16 cellular contexts compared by ENCODE assay signal in the genomic region with DNA sequence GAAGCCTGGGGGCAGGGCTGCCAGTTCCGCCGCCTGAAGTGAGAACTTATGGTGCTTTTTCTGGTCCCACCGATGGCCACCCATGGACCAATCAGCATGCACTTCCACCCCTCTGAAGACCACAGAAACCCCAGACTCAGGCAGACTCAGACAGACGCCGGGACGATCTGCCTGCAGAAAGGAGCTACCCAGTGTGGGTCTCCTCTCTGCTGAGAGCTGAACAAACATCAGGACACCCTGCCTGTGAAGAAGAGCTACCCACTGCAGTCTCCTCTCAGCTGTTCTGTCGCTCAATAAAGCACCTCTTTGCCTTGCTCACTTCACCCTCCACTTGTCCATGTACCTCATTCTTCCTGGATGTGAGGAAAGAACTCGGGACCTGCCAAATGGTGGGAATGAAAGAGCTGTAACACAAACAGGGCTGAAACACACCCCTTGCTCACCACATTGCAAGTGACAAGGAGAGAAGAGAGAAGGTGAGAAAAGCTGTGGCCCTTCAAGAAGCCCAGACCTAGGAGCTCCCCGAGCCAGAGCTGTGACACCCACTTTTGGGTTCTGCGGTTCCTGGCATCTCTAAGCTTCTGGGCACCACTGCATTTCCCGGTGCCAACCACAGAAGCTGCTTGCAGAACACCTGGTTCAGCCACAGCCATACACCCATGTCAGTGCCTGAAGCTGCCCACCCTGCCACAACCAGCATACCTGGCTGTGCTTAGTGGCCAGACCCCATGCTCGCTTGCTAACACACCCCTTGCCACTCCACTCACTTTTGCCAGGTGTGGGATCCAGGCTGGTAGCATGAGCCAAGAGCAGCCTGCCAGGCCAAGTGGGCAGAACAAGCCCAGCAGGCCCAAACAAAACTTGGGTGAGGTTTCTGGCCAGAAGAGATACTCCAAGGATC.
DNase-seq lines count a peak whose midpoint lies in the region; ATAC-seq, FAIRE-seq and TF ChIP-seq lines count a peak whose summit lies in the region.
"Had no signal": no experiment of that assay in that cellular context is flagged by ENCODE, and none has a peak within 500 bp of the region (broad histone marks: within the 10 kb centered on the region; RNA-seq: fewer than 3 reads in every experiment).

No MANE protein-coding gene starts in this region.

- FAIRE-seq in HepG2 (lab: Jason Lieb, UNC), result no peak
- FAIRE-seq: A549 had no signal

- DNase-seq in HepG2 (ENCODE audit: low spot score) (no peak), right lobe of liver (no peak), PC-3 (no peak), HPDE6-E6E7 (ENCODE audit: extremely low spot score) (no peak), NCI-H1694 treated with DMSO at 0.1 percent for 48 hours (lab: John Stamatoyannopoulos, UW) (no peak), inferior parietal cortex (ENCODE audit: extremely low spot score) (no peak), NCI-H2029 (lab: John Stamatoyannopoulos, UW) (no peak)
- DNase-seq: C1 segment of cervical spinal cord, GOT3, KG1, NCI-H446 treated with DMSO at 0.1 percent for 48 hours, NCI-H774, SK-N-SH had no signal

- H3K9ac ChIP-seq in HepG2 (ENCODE audit: insufficient read depth, low read depth, low read length) (no peak overlapping the region), PC-3 (ENCODE audit: low read length) (peak overlapping the region; percentile 29; the same call in 1 of the 2 replicates)
- H3K9ac ChIP-seq: SK-N-SH had no signal

- TF ChIP-seq RAD21 in HepG2 (CRISPR knock-in tag; IDR thresholded peaks at IDR 0.05), result no peak

- TF ChIP-seq POLR2A in HepG2 (IDR thresholded peaks at IDR 0.05; ENCODE audit: insufficient read depth in 1 of 2, low read depth in 2 of 2, low read length in 2 of 2) (no peak), right lobe of liver (IDR thresholded peaks at IDR 0.05) (no peak)

- H3K79me2 ChIP-seq in HepG2 (ENCODE audit: insufficient read depth, low read length) (no peaks in the 10 kb centered on the region), PC-3 (ENCODE audit: low read length) (no peaks in the 10 kb centered on the region)

- 0% methylated on average over 6 of the region's 12 CpGs for WGBS in HepG2 (ENCODE audit: low lambda C conversion rate)
- 90% methylated on average over 3 of the region's 12 CpGs for WGBS in right lobe of liver (ENCODE audit: insufficient coverage, low coverage, low lambda C conversion rate, missing lambda C conversion rate)
- WGBS in esophagus, 2 donors, result 55 to 70% methylated on average over 12 of the region's 12 CpGs

- intact Hi-C loops in HepG2 (cut with micrococcal nuclease; ENCODE audit: unreplicated experiment), result no loop called here
- intact Hi-C loops in right lobe of liver (cut with DNase I), result no loop called here
- intact Hi-C loops in PC-3 (cut with micrococcal nuclease), result no loop called here

- no peaks in the 10 kb centered on the region for H3K9me2 ChIP-seq in PC-3 (replicated peaks; ENCODE audit: low read length)
- H3K9me2 ChIP-seq: SK-N-SH had no signal

- TF ChIP-seq EP300 in HepG2 (IDR thresholded peaks at IDR 0.05; ENCODE audit: low read depth in 2 of 2, low read length in 2 of 2) (no peak), HepG2 (CRISPR knock-in tag; IDR thresholded peaks at IDR 0.05; ENCODE audit: borderline replicate concordance) (no peak)

- H3K27me3 ChIP-seq in HepG2 (ENCODE audit: control insufficient read depth in 1 of 2, insufficient read depth in 2 of 2, low read length in 2 of 2) (no peaks in the 10 kb centered on the region), right lobe of liver (no peaks in the 10 kb centered on the region), PC-3 (ENCODE audit: low read length) (no peaks in the 10 kb centered on the region), esophagus (ENCODE audit: control insufficient read depth in 1 of 2, insufficient read depth in 2 of 2, low read length in 2 of 2) (no peaks in the 10 kb centered on the region)

- no peaks in the 10 kb centered on the region for H4K20me1 ChIP-seq in HepG2 (ENCODE audit: insufficient read depth, low read length)
- no peaks in the 10 kb centered on the region for H4K20me1 ChIP-seq in PC-3 (ENCODE audit: low read length)

- ATAC-seq in HepG2 (peak; percentile 27; the same call in 2 of the 3 replicates), right lobe of liver (no peak), PC-3 (peak; percentile 35)
- ATAC-seq: A549, Panc1 had no signal

- no peaks in the 10 kb centered on the region for H3F3A ChIP-seq in PC-3 (ENCODE audit: low read length, unreplicated experiment)

- no peak overlapping the region for H2AFZ ChIP-seq in HepG2 (ENCODE audit: low read length)
- H2AFZ ChIP-seq in PC-3 (ENCODE audit: low read length), result peak overlapping the region; percentile 34; the same call in 1 of the 2 replicates

- H3K36me3 ChIP-seq in HepG2 (replicated peaks in 1 of 2; ENCODE audit: control insufficient read depth in 1 of 2, insufficient read depth in 2 of 2, low read length in 2 of 2), result no peaks in the 10 kb centered on the region
- no peaks in the 10 kb centered on the region for H3K36me3 ChIP-seq in right lobe of liver
- no peaks in the 10 kb centered on the region for H3K36me3 ChIP-seq in PC-3 (ENCODE audit: low read depth, low read length)
- H3K36me3 ChIP-seq in esophagus (ENCODE audit: control insufficient read depth in 2 of 2, insufficient read depth in 2 of 2, low read length in 1 of 2), result no peaks in the 10 kb centered on the region

- H3K9me3 ChIP-seq in HepG2 (ENCODE audit: low read length) (no peaks in the 10 kb centered on the region), right lobe of liver (no peaks in the 10 kb centered on the region), PC-3 (ENCODE audit: low read length) (no peaks in the 10 kb centered on the region), esophagus (ENCODE audit: control insufficient read depth in 2 of 2, insufficient read depth in 1 of 2, low read depth in 1 of 2, low read length in 1 of 2) (no peaks in the 10 kb centered on the region)
- H3K9me3 ChIP-seq: A549, SK-N-SH had no signal

- H3K4me1 ChIP-seq in HepG2 (ENCODE audit: insufficient read depth, low read length), result no peaks in the 10 kb centered on the region
- H3K4me1 ChIP-seq in right lobe of liver, result no peaks in the 10 kb centered on the region
- peaks cover 27% of the 10 kb centered on the region for H3K4me1 ChIP-seq in PC-3 (ENCODE audit: insufficient read depth, low read length)
- peaks cover 0 to 14% of the 10 kb centered on the region in 2 donors for H3K4me1 ChIP-seq in esophagus (ENCODE audit: control insufficient read depth in 2 of 2, insufficient read depth in 2 of 2, low read length in 1 of 2)
- H3K4me1 ChIP-seq: A549 had no signal

- TF ChIP-seq CTCF in HepG2 (CRISPR knock-in tag; IDR thresholded peaks at IDR 0.05) (no peak), right lobe of liver (IDR thresholded peaks at IDR 0.05) (no peak), PC-3 (conservative IDR thresholded peaks at IDR 0.05; ENCODE audit: low read depth, low read length) (no peak)

- H3K4me3 ChIP-seq in HepG2 (replicated peaks in 1 of 3; ENCODE audit: insufficient read depth in 1 of 3, low read depth in 2 of 3, low read length in 3 of 3) (no peak overlapping the region), right lobe of liver (no peak overlapping the region), PC-3 (ENCODE audit: low read length) (no peak overlapping the region), esophagus (ENCODE audit: low read depth in 1 of 2, low read length in 2 of 2) (no peak overlapping the region)
- H3K4me3 ChIP-seq: A549 had no signal

- CTCF ChIA-PET in HepG2 (lab: Yijun Ruan, JAX; ENCODE audit: low intra/inter-chr PET ratio, low total read pairs), result no interaction called here
- CTCF ChIA-PET in PC-3 (lab: Charles Lee), result no interaction called here

- BruUV-seq in HepG2 (replicated peaks; lab: Mats Ljungman, UMichigan) (no TSS peak), PC-3 (replicated peaks; lab: Mats Ljungman, UMichigan) (no TSS peak)

- H3K4me2 ChIP-seq in HepG2 (ENCODE audit: low read depth, low read length), result no peak overlapping the region
- H3K4me2 ChIP-seq in PC-3 (ENCODE audit: low read length), result peak overlapping the region; percentile 44
- H3K4me2 ChIP-seq: A549, SK-N-SH had no signal

- H3K27ac ChIP-seq in HepG2 (ENCODE audit: extremely low read length, insufficient read depth, low read length) (no peak overlapping the region), right lobe of liver (no peak overlapping the region), PC-3 (ENCODE audit: low read length) (peak overlapping the region; percentile 84), esophagus (ENCODE audit: low read depth in 2 of 2, low read length in 1 of 2) (peak overlapping the region; percentile 4 to 71)
- H3K27ac ChIP-seq: A549 had no signal

- in situ Hi-C loops in HepG2 (cut with HindIII; ENCODE audit: extremely low pct_ligation_motif_present, low pct_unique_long_range_greater_than_20kb), result no loop called here

- POLR2A ChIA-PET in HepG2 (lab: Yijun Ruan, JAX), result no interaction called here
- POLR2A ChIA-PET in PC-3 (lab: Charles Lee; ENCODE audit: unreplicated experiment), result interaction anchor here (0.6 kb wide), 1 partner anchor 10 kb away, joined by 3 read pairs; no protein-coding TSS in a partner anchor

TF ChIP-seq in HepG2, 621 proteins besides CTCF, POLR2A, EP300 and RAD21 (continues in another document):
- TF ChIP-seq ZNF589 (CRISPR knock-in tag; conservative IDR thresholded peaks at IDR 0.05) (no peak), AGO1 (IDR thresholded peaks at IDR 0.05; ENCODE audit: low read depth, low read length, poor library complexity, severe bottlenecking) (no peak), ZNF101 (CRISPR knock-in tag; IDR thresholded peaks at IDR 0.05; ENCODE audit: borderline replicate concordance, low read depth) (no peak), ZSCAN12 (CRISPR knock-in tag; IDR thresholded peaks at IDR 0.05) (no peak), SETDB1 (CRISPR knock-in tag; IDR thresholded peaks at IDR 0.05; ENCODE audit: borderline replicate concordance) (no peak), TRIM22 (IDR thresholded peaks at IDR 0.05) (no peak)

Comparison
In these comparisons a context has a peak if more than half of its experiments do, and no peak if none do; other contexts are left out.
1. ATAC-seq: peak in HepG2 (single experiment) and PC-3 (single experiment); none in right lobe of liver (0 of 4).
2. H3K27ac ChIP-seq: peak in PC-3 (single experiment) and esophagus (2 of 2); none in HepG2 (single experiment) and right lobe of liver (0 of 3).